ENCODE assay signal across 30 cellular contexts in genomic region chr4:133592591-133592990, GRCh38.
"Had no signal": no experiment of that assay in that cellular context is flagged by ENCODE, and none has a peak within 500 bp of the region (broad histone marks: within the 10 kb centered on the region; RNA-seq: fewer than 3 reads in every experiment).

No MANE protein-coding gene starts in this region.

- H3K9me3 Mint-ChIP-seq: activated CD4-positive, alpha-beta memory T cell treated with anti-CD3 and anti-CD28 coated beads for 36 hours; activated naive CD4-positive, alpha-beta T cell treated with anti-CD3 and anti-CD28 coated beads for 36 hours; activated T-helper 1 cell treated with anti-CD3 and anti-CD28 coated beads, Interleukin-12 subunit alpha, Interleukin-12 subunit beta, Interleukin-2, Interleukin-4 antibody, amounts not matched to agents 30 ng/mL and 10 ng/mL and 1 ng/mL, durations not matched to agents 14 hours and 24 hours and 36 hours; neural crest cell had no signal

- DNase-seq: activated CD4-positive, alpha-beta memory T cell treated with anti-CD3 and anti-CD28 coated beads for 36 hours; activated CD4-positive, alpha-beta T cell treated with anti-CD3 and anti-CD28 coated beads for 4 hours; activated CD8-positive, alpha-beta memory T cell treated with anti-CD3 and anti-CD28 coated beads, Interleukin-2, amount 50 U/mL, for 4 hours; activated effector memory CD4-positive, alpha-beta T cell treated with anti-CD3 and anti-CD28 coated beads, Interleukin-2, amount 50 U/mL, for 16 hours; activated naive CD4-positive, alpha-beta T cell treated with anti-CD3 and anti-CD28 coated beads for 36 hours; activated naive CD8-positive, alpha-beta T cell treated with anti-CD3 and anti-CD28 coated beads for 36 hours; activated T-cell treated with anti-CD3 and anti-CD28 coated beads, Interleukin-2, amount 50 U/mL, for 1 hour; adrenal gland; aorta; body of pancreas; dermis blood vessel endothelial cell; effector CD4-positive, alpha-beta T cell; esophagus squamous epithelium; foreskin melanocyte; immature natural killer cell; kidney; naive thymus-derived CD8-positive, alpha-beta T cell; posterior cingulate gyrus; right cardiac atrium; stimulated activated CD4-positive, alpha-beta T cell treated with anti-CD3 and anti-CD28 coated beads, Interleukin-15, amount 100 ng/mL, for 24 hours; stimulated activated CD4-positive, alpha-beta T cell treated with anti-CD3 and anti-CD28 coated beads, Interleukin-2, amount 100 ng/mL, for 24 hours; stimulated activated naive CD4-positive, alpha-beta T cell; T-helper 2 cell; testis; transverse colon had no signal

- H3K27ac ChIP-seq: adrenal gland, body of pancreas, epithelial cell of prostate, esophagus squamous epithelium, testis, transverse colon had no signal

- H3K27me3 Mint-ChIP-seq: activated CD4-positive, alpha-beta memory T cell treated with anti-CD3 and anti-CD28 coated beads for 36 hours; activated naive CD8-positive, alpha-beta T cell treated with anti-CD3 and anti-CD28 coated beads for 36 hours; naive thymus-derived CD8-positive, alpha-beta T cell had no signal

- H3K4me1 Mint-ChIP-seq: activated naive CD8-positive, alpha-beta T cell treated with anti-CD3 and anti-CD28 coated beads for 36 hours; immature natural killer cell; naive thymus-derived CD8-positive, alpha-beta T cell had no signal

- H3K27ac Mint-ChIP-seq: activated CD4-positive, alpha-beta memory T cell treated with anti-CD3 and anti-CD28 coated beads for 36 hours; activated naive CD4-positive, alpha-beta T cell treated with anti-CD3 and anti-CD28 coated beads for 36 hours; activated naive CD8-positive, alpha-beta T cell treated with anti-CD3 and anti-CD28 coated beads for 36 hours; activated T-helper 1 cell treated with anti-CD3 and anti-CD28 coated beads, Interleukin-12 subunit alpha, Interleukin-12 subunit beta, Interleukin-2, Interleukin-4 antibody, amounts not matched to agents 30 ng/mL and 10 ng/mL and 1 ng/mL, durations not matched to agents 14 hours and 24 hours and 36 hours; immature natural killer cell; naive thymus-derived CD8-positive, alpha-beta T cell had no signal

- ATAC-seq: body of pancreas; naive thymus-derived CD8-positive, alpha-beta T cell; right cardiac atrium had no signal

- H3K4me1 ChIP-seq: body of pancreas, esophagus squamous epithelium, testis, transverse colon had no signal

- H3K4me3 Mint-ChIP-seq: activated CD4-positive, alpha-beta memory T cell treated with anti-CD3 and anti-CD28 coated beads for 36 hours; activated naive CD4-positive, alpha-beta T cell treated with anti-CD3 and anti-CD28 coated beads for 36 hours; activated naive CD8-positive, alpha-beta T cell treated with anti-CD3 and anti-CD28 coated beads for 36 hours; activated T-helper 1 cell treated with anti-CD3 and anti-CD28 coated beads, Interleukin-12 subunit alpha, Interleukin-12 subunit beta, Interleukin-2, Interleukin-4 antibody, amounts not matched to agents 30 ng/mL and 10 ng/mL and 1 ng/mL, durations not matched to agents 14 hours and 24 hours and 36 hours; immature natural killer cell; naive thymus-derived CD8-positive, alpha-beta T cell; neural crest cell had no signal

- H3K4me3 ChIP-seq: adrenal gland, body of pancreas, esophagus squamous epithelium, testis, transverse colon had no signal

- H3K27me3 ChIP-seq: adrenal gland, body of pancreas, esophagus squamous epithelium, testis, transverse colon had no signal

- FAIRE-seq: colon, urothelium cell line had no signal

- H3K36me3 ChIP-seq: adrenal gland, esophagus squamous epithelium, transverse colon had no signal

- H3K36me3 Mint-ChIP-seq: activated CD4-positive, alpha-beta memory T cell treated with anti-CD3 and anti-CD28 coated beads for 36 hours; activated naive CD8-positive, alpha-beta T cell treated with anti-CD3 and anti-CD28 coated beads for 36 hours; immature natural killer cell; naive thymus-derived CD8-positive, alpha-beta T cell had no signal

- H3K9me3 ChIP-seq: adrenal gland, body of pancreas, esophagus squamous epithelium, testis, transverse colon had no signal
